26 cellular contexts compared by ENCODE assay signal in genomic region chr5:75662080-75662479, GRCh38. TPM values are rescaled to one million over a fixed set of nuclear protein-coding genes. Genes with fewer than 3 reads are reported as not detected.
"Had no signal": no experiment of that assay in that cellular context is flagged by ENCODE, and none has a peak within 500 bp of the region (broad histone marks: within the 10 kb centered on the region; RNA-seq: fewer than 3 reads in every experiment).

No MANE protein-coding gene starts in this region.

- H3K4me1 Mint-ChIP-seq: T-cell had no signal

- H3K36me3 Mint-ChIP-seq: T-cell had no signal

- H3K27me3 ChIP-seq: MG63 had no signal

- H3K27me3 Mint-ChIP-seq: T-cell had no signal

- H3K27ac Mint-ChIP-seq: T-cell had no signal

- H3K4me3 ChIP-seq: MG63 had no signal

- H3K9me3 ChIP-seq: MG63 had no signal

- H3K4me3 Mint-ChIP-seq: T-cell had no signal

- H3K9me3 Mint-ChIP-seq: T-cell had no signal

- DNase-seq: IMR-90, Karpas-422, KG1, MG63, NCI-H1092, NCI-H1105 treated with DMSO at 0.1 percent for 48 hours, NCI-H1417 treated with DMSO at 0.1 percent for 48 hours, NCI-H146, NCI-H1694 treated with DMSO at 0.1 percent for 48 hours, NCI-H1930, NCI-H2081, NCI-H2107, NCI-H345, NCI-H446 treated with DMSO at 0.1 percent for 48 hours, NCI-H524, NCI-H526 treated with DMSO at 0.1 percent for 48 hours, NCI-H774, PC-3, SHP77, SW 1271, T-cell had no signal

- ATAC-seq: HepG2, Panc1, PC-3, T-cell had no signal

- H3K36me3 ChIP-seq: MG63 had no signal

- FAIRE-seq: HepG2 had no signal

- H3K27ac ChIP-seq: RWPE1 had no signal

RNA-seq across cellular contexts. Expression of gene ANKDD1B, which starts 50.8 kb away (rescaled TPM):
- total RNA-seq: HT1080, IMR-90, OCI-LY7 had no signal
